33 cellular contexts compared by ENCODE assay signal in the genomic region with DNA sequence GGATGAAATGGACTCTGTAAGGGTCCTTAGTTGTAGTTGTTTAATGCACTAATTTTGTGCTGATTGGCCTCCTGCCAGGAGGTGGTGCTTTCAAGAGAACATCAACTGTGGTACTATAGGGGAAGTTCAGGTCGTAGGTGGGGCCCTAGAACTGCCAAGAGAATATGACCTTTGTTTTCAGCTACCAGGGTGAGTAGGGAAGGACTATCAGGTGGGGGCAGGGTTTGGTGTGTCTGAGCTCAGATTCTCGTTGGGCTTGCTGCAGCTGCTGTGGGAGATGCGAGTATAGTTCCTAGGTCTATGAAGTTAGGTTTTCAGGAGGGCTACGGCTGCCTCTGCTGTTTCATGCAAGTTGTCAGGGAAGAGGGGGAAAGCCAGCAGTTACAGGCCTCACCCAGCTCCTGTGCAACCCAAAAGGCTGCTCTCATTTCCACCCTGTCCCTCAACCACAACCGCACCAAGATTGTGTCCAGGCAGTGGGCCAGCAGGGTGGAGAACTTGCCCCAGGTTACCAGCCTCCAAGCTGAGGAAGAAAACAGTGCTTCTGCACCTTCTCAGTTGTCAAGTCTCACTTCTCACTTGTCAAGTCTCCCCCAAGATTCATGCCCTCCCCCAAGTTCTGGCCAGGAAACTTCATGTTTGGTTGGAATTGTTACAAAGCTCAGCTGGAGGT.
"Had no signal": no experiment of that assay in that cellular context is flagged by ENCODE, and none has a peak within 500 bp of the region (broad histone marks: within the 10 kb centered on the region; RNA-seq: fewer than 3 reads in every experiment).

No MANE protein-coding gene starts in this region.

- H3K27me3 ChIP-seq: breast epithelium, neural progenitor cell, ovary, sigmoid colon, stomach, thyroid gland, upper lobe of right lung had no signal

- H3K4me3 Mint-ChIP-seq: activated CD4-positive, alpha-beta memory T cell treated with anti-CD3 and anti-CD28 coated beads for 36 hours; activated CD4-positive, alpha-beta T cell treated with anti-CD3 and anti-CD28 coated beads, Interleukin-2, amount 10 ng/mL, durations not matched to agents 24 days and 14 days; central memory CD8-positive, alpha-beta T cell; dendritic cell treated with granulocyte-macrophage colony-stimulating factor and Interleukin-4, amounts not matched to agents 40 ng/mL and 50 ng/mL, for 4 days; endodermal cell; memory B cell; naive thymus-derived CD8-positive, alpha-beta T cell; neural progenitor cell; stimulated activated naive B cell treated with anti-CD40 and anti-IgM and Interleukin-4, amounts not matched to agents 10 μg/mL and 1 μg/mL and 100 μg/mL, for 72 hours; T-helper 1 cell treated with Interleukin-12 subunit alpha and Interleukin-12 subunit beta and Interleukin-4 antibody, amounts not matched to agents 30 μg/mL and 1 μg/mL, for 36 hours had no signal

- DNase-seq: activated CD4-positive, alpha-beta memory T cell treated with anti-CD3 and anti-CD28 coated beads for 36 hours; activated CD4-positive, alpha-beta T cell treated with anti-CD3 and anti-CD28 coated beads, Interleukin-2, amount 10 ng/mL, durations not matched to agents 24 days and 14 days; activated CD8-positive, alpha-beta memory T cell treated with anti-CD3 and anti-CD28 coated beads, Interleukin-2, amount 50 U/mL, for 4 hours; activated gamma-delta T cell; activated T-cell treated with anti-CD3 and anti-CD28 coated beads, Interleukin-2, amount 50 U/mL, for 1 hour; endodermal cell; foreskin fibroblast; head of caudate nucleus; hippocampal formation; midbrain; naive thymus-derived CD8-positive, alpha-beta T cell; ovary; sigmoid colon; stimulated activated CD4-positive, alpha-beta T cell treated with anti-CD3 and anti-CD28 coated beads, Interleukin-1b, Interleukin-23, amount 100 ng/mL, for 48 hours; stimulated activated CD4-positive, alpha-beta T cell treated with anti-CD3 and anti-CD28 coated beads, Interleukin-4, amount 100 ng/mL, for 4 hours; stimulated activated naive B cell treated with anti-CD40 and anti-IgM and Interleukin-4, amounts not matched to agents 10 μg/mL and 1 μg/mL and 100 μg/mL, for 72 hours; stomach; T-helper 9 cell; thyroid gland; upper lobe of right lung; WERI-Rb-1 had no signal

- H3K4me1 ChIP-seq: breast epithelium, neural progenitor cell, prostate gland, sigmoid colon, stomach, thyroid gland, upper lobe of right lung had no signal

- H3K9ac ChIP-seq: neural progenitor cell had no signal

- H3K27me3 Mint-ChIP-seq: activated CD4-positive, alpha-beta memory T cell treated with anti-CD3 and anti-CD28 coated beads for 36 hours; activated CD4-positive, alpha-beta T cell treated with anti-CD3 and anti-CD28 coated beads, Interleukin-2, amount 10 ng/mL, durations not matched to agents 24 days and 14 days; central memory CD8-positive, alpha-beta T cell; dendritic cell treated with granulocyte-macrophage colony-stimulating factor and Interleukin-4, amounts not matched to agents 40 ng/mL and 50 ng/mL, for 4 days; memory B cell; naive thymus-derived CD8-positive, alpha-beta T cell; stimulated activated naive B cell treated with anti-CD40 and anti-IgM and Interleukin-4, amounts not matched to agents 10 μg/mL and 1 μg/mL and 100 μg/mL, for 72 hours had no signal

- H2AFZ ChIP-seq: neural progenitor cell had no signal

- H3K4me1 Mint-ChIP-seq: activated CD4-positive, alpha-beta T cell treated with anti-CD3 and anti-CD28 coated beads, Interleukin-2, amount 10 ng/mL, durations not matched to agents 24 days and 14 days; central memory CD8-positive, alpha-beta T cell; endodermal cell; memory B cell; naive thymus-derived CD8-positive, alpha-beta T cell; neural progenitor cell; stimulated activated naive B cell treated with anti-CD40 and anti-IgM and Interleukin-4, amounts not matched to agents 10 μg/mL and 1 μg/mL and 100 μg/mL, for 72 hours had no signal

- H3K9me3 ChIP-seq: ovary, prostate gland, thyroid gland, upper lobe of right lung had no signal

- ATAC-seq: activated CD4-positive, CD25-positive, alpha-beta regulatory T cell treated with anti-CD3 and anti-CD28 coated beads, Interleukin-2, amount 50 U/mL, for 24 hours; activated naive CD4-positive, alpha-beta T cell treated with anti-CD3 and anti-CD28 coated beads, Interleukin-2, amount 50 U/mL, for 72 hours; esophagus mucosa; naive thymus-derived CD8-positive, alpha-beta T cell; stimulated activated naive B cell treated with anti-CD40 and anti-IgM and Interleukin-4, amounts not matched to agents 10 μg/mL and 1 μg/mL and 100 μg/mL, for 72 hours; upper lobe of right lung had no signal

- H3K36me3 Mint-ChIP-seq: activated CD4-positive, alpha-beta memory T cell treated with anti-CD3 and anti-CD28 coated beads for 36 hours; activated naive CD4-positive, alpha-beta T cell treated with anti-CD3 and anti-CD28 coated beads, Interleukin-2, amount 50 U/mL, for 72 hours; neural progenitor cell; stimulated activated naive B cell treated with anti-CD40 and anti-IgM and Interleukin-4, amounts not matched to agents 10 μg/mL and 1 μg/mL and 100 μg/mL, for 72 hours had no signal

- H3K4me2 ChIP-seq: neural progenitor cell, smooth muscle cell had no signal

- H3K27ac Mint-ChIP-seq: activated CD4-positive, alpha-beta memory T cell treated with anti-CD3 and anti-CD28 coated beads for 36 hours; activated CD4-positive, alpha-beta T cell treated with anti-CD3 and anti-CD28 coated beads, Interleukin-2, amount 10 ng/mL, durations not matched to agents 24 days and 14 days; activated naive CD4-positive, alpha-beta T cell treated with anti-CD3 and anti-CD28 coated beads, Interleukin-2, amount 50 U/mL, for 72 hours; dendritic cell treated with granulocyte-macrophage colony-stimulating factor and Interleukin-4, amounts not matched to agents 40 ng/mL and 50 ng/mL, for 4 days; endodermal cell; memory B cell; naive thymus-derived CD8-positive, alpha-beta T cell; neural progenitor cell; stimulated activated naive B cell treated with anti-CD40 and anti-IgM and Interleukin-4, amounts not matched to agents 10 μg/mL and 1 μg/mL and 100 μg/mL, for 72 hours; T-helper 1 cell treated with Interleukin-12 subunit alpha and Interleukin-12 subunit beta and Interleukin-4 antibody, amounts not matched to agents 30 μg/mL and 1 μg/mL, for 36 hours had no signal

- H3K9me3 Mint-ChIP-seq: activated CD4-positive, alpha-beta T cell treated with anti-CD3 and anti-CD28 coated beads, Interleukin-2, amount 10 ng/mL, durations not matched to agents 24 days and 14 days had no signal

- H3K4me3 ChIP-seq: breast epithelium, neural progenitor cell, ovary, prostate gland, sigmoid colon, smooth muscle cell, stomach, thyroid gland, upper lobe of right lung had no signal

- H3K27ac ChIP-seq: breast epithelium, neural progenitor cell, ovary, prostate gland, sigmoid colon, stomach, thyroid gland, upper lobe of right lung, WERI-Rb-1 had no signal

- H3K36me3 ChIP-seq: breast epithelium, neural progenitor cell, ovary, prostate gland, sigmoid colon, stomach, thyroid gland, upper lobe of right lung, WERI-Rb-1 had no signal

- FAIRE-seq: keratinocyte had no signal
